ENCODE assay signal across 22 cellular contexts in the genomic region with DNA sequence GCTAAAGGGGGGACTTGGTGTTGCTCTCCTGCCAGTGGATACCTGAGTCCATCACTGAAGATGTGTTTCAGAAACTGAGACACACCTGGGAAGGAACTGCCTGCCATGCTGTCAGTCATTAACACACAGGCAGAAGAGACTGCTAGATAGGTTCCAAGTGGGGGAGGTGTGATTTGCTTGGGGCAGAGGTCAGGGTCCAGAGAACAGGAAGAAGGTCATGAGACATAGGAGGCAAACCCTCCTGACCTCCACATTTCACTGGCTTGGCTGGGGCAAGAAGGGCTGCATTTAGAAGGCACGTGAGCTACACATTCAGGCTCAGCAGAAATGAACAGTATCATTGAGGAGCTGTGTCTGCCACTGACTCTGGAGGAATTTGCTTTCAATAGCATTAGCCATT.
A peak's percentile ranks its signal among the peaks of the same experiment; 100 is the strongest.
DNase-seq lines count a peak whose midpoint lies in the region; ATAC-seq, FAIRE-seq and TF ChIP-seq lines count a peak whose summit lies in the region.
"Had no signal": no experiment of that assay in that cellular context is flagged by ENCODE, and none has a peak within 500 bp of the region (broad histone marks: within the 10 kb centered on the region; RNA-seq: fewer than 3 reads in every experiment).

No MANE protein-coding gene starts in this region.

- BruUV-seq in HepG2 (replicated peaks; lab: Mats Ljungman, UMichigan): no TSS peak

- H3K4me1 ChIP-seq in HepG2 (ENCODE audit: insufficient read depth, low read length) (peaks cover 27% of the 10 kb centered on the region), upper lobe of right lung (no peaks in the 10 kb centered on the region)

- WGBS in HepG2 (ENCODE audit: low lambda C conversion rate): 11% methylated on average over 1 of the region's 1 CpG

- intact Hi-C loops in HepG2 (cut with micrococcal nuclease; ENCODE audit: unreplicated experiment) (loop anchor here (5.0 kb wide), 1 partner anchor 155 kb away; no protein-coding TSS in a partner anchor), upper lobe of right lung (cut with DNase I) (no loop called here)

- ATAC-seq in GM18511 (IDR thresholded peaks at IDR 0.05; ENCODE audit: unreplicated experiment) (peak; percentile 70), HepG2 (no peak), upper lobe of right lung (peak; percentile 17), HG03521 (IDR thresholded peaks at IDR 0.05; ENCODE audit: unreplicated experiment) (no peak), GM18505 (IDR thresholded peaks at IDR 0.05; ENCODE audit: unreplicated experiment) (no peak)
- ATAC-seq: HCT116, Right ventricle myocardium inferior had no signal

- POLR2A ChIA-PET in HepG2 (lab: Yijun Ruan, JAX): no interaction called here

- no peak overlapping the region for H2AFZ ChIP-seq in HepG2 (ENCODE audit: low read length)

- no peaks in the 10 kb centered on the region for H3K9me3 ChIP-seq in HepG2 (ENCODE audit: low read length)
- no peaks in the 10 kb centered on the region for H3K9me3 ChIP-seq in upper lobe of right lung
- H3K9me3 ChIP-seq: MG63 had no signal

- H3K79me2 ChIP-seq in HepG2 (ENCODE audit: insufficient read depth, low read length): no peaks in the 10 kb centered on the region

- no peaks in the 10 kb centered on the region for H4K20me1 ChIP-seq in HepG2 (ENCODE audit: insufficient read depth, low read length)

- H3K27me3 ChIP-seq in HepG2 (ENCODE audit: control insufficient read depth in 1 of 2, insufficient read depth in 2 of 2, low read length in 2 of 2) (peaks cover 1 to 24% of the 10 kb centered on the region in 2 experiments; a peak in 2 of 5 replicates), upper lobe of right lung (no peaks in the 10 kb centered on the region)
- H3K27me3 ChIP-seq: MG63 had no signal

- CTCF ChIA-PET in HepG2 (lab: Yijun Ruan, JAX; ENCODE audit: low intra/inter-chr PET ratio, low total read pairs): no interaction called here

- no peaks in the 10 kb centered on the region for H3K36me3 ChIP-seq in HepG2 (replicated peaks in 1 of 2; ENCODE audit: control insufficient read depth in 1 of 2, insufficient read depth in 2 of 2, low read length in 2 of 2)
- H3K36me3 ChIP-seq in upper lobe of right lung: no peaks in the 10 kb centered on the region
- H3K36me3 ChIP-seq: MG63 had no signal

- H3K4me3 ChIP-seq in HepG2 (replicated peaks in 1 of 3; ENCODE audit: insufficient read depth in 1 of 3, low read depth in 2 of 3, low read length in 3 of 3) (no peak overlapping the region), upper lobe of right lung (no peak overlapping the region)
- H3K4me3 ChIP-seq: MG63 had no signal

- no peak for FAIRE-seq in HepG2 (lab: Jason Lieb, UNC)
- FAIRE-seq: A204.1, H1, RCC 7860 had no signal

- no peak for TF ChIP-seq RAD21 in HepG2 (CRISPR knock-in tag; IDR thresholded peaks at IDR 0.05)

- no peak for TF ChIP-seq EP300 in HepG2 (IDR thresholded peaks at IDR 0.05; ENCODE audit: low read depth in 2 of 2, low read length in 2 of 2)
- no peak for TF ChIP-seq EP300 in HepG2 (CRISPR knock-in tag; IDR thresholded peaks at IDR 0.05; ENCODE audit: borderline replicate concordance)

- in situ Hi-C loops in SK-MEL-5 (cut with HindIII; ENCODE audit: low pct_unique_long_range_greater_than_20kb, low sequenced_read_pairs): no loop called here
- in situ Hi-C loops in HepG2 (cut with HindIII; ENCODE audit: extremely low pct_ligation_motif_present, low pct_unique_long_range_greater_than_20kb): no loop called here

- TF ChIP-seq POLR2A in HepG2 (IDR thresholded peaks at IDR 0.05; ENCODE audit: insufficient read depth in 1 of 2, low read depth in 2 of 2, low read length in 2 of 2) (no peak), GM18505 (IDR thresholded peaks at IDR 0.05; ENCODE audit: borderline replicate concordance, extremely low read depth, insufficient read depth, insufficient read length) (no peak)

- no peak for TF ChIP-seq CTCF in HepG2 (CRISPR knock-in tag; IDR thresholded peaks at IDR 0.05)
- no peak for TF ChIP-seq CTCF in upper lobe of right lung (IDR thresholded peaks at IDR 0.05)

- DNase-seq in SK-MEL-5 (ENCODE audit: low read depth, low spot score): peak; percentile 28
- no peak for DNase-seq in HepG2 (ENCODE audit: low spot score)
- no peak for DNase-seq in upper lobe of right lung
- no peak for DNase-seq in NCI-H82 (lab: John Stamatoyannopoulos, UW)
- DNase-seq: EL, MG63, NCI-H1092, NCI-H1436 treated with DMSO at 0.1 percent for 48 hours, NCI-H2029, NCI-H2227 treated with DMSO at 0.1 percent for 48 hours, NCI-H510A treated with DMSO at 0.1 percent for 48 hours, NCI-H748 treated with DMSO at 0.1 percent for 48 hours, OCI-M1, T-helper 2 cell had no signal

- H3K9ac ChIP-seq in HepG2 (ENCODE audit: insufficient read depth, low read depth, low read length): no peak overlapping the region

- no peak overlapping the region for H3K4me2 ChIP-seq in HepG2 (ENCODE audit: low read depth, low read length)

- H3K27ac ChIP-seq in HepG2 (ENCODE audit: extremely low read length, insufficient read depth, low read length) (no peak overlapping the region), upper lobe of right lung (no peak overlapping the region)

TF ChIP-seq in HepG2, 621 proteins besides CTCF, POLR2A, EP300 and RAD21:
- TF ChIP-seq ZNF143 (CRISPR knock-in tag; IDR thresholded peaks at IDR 0.05) (no peak), NR2F6 (IDR thresholded peaks at IDR 0.05) (0 out of 2 replicates have a peak, but pooled peaks have one; percentile 44), NR2F6 (CRISPR knock-in tag; IDR thresholded peaks at IDR 0.05) (no peak), ZNF282 (IDR thresholded peaks at IDR 0.05; ENCODE audit: partially characterized antibody) (no peak), RFXANK (CRISPR knock-in tag; IDR thresholded peaks at IDR 0.05) (no peak), FOXK1 (CRISPR knock-in tag; IDR thresholded peaks at IDR 0.05; ENCODE audit: borderline replicate concordance, low read depth) (no peak), HNF4A (CRISPR knock-in tag; IDR thresholded peaks at IDR 0.05) (peak; percentile 65), NR2C2 (CRISPR knock-in tag; IDR thresholded peaks at IDR 0.05; ENCODE audit: borderline replicate concordance) (0 out of 2 replicates have a peak, but pooled peaks have one; percentile 20)
- TF ChIP-seq, protein P1, sequence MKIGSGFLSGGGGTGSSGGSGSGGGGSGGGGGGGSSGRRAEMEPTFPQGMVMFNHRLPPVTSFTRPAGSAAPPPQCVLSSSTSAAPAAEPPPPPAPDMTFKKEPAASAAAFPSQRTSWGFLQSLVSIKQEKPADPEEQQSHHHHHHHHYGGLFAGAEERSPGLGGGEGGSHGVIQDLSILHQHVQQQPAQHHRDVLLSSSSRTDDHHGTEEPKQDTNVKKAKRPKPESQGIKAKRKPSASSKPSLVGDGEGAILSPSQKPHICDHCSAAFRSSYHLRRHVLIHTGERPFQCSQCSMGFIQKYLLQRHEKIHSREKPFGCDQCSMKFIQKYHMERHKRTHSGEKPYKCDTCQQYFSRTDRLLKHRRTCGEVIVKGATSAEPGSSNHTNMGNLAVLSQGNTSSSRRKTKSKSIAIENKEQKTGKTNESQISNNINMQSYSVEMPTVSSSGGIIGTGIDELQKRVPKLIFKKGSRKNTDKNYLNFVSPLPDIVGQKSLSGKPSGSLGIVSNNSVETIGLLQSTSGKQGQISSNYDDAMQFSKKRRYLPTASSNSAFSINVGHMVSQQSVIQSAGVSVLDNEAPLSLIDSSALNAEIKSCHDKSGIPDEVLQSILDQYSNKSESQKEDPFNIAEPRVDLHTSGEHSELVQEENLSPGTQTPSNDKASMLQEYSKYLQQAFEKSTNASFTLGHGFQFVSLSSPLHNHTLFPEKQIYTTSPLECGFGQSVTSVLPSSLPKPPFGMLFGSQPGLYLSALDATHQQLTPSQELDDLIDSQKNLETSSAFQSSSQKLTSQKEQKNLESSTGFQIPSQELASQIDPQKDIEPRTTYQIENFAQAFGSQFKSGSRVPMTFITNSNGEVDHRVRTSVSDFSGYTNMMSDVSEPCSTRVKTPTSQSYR (CRISPR knock-in tag; IDR thresholded peaks at IDR 0.05; ENCODE audit: borderline replicate concordance): peak; percentile 32; the same call in 1 of the 2 replicates

Comparison
In these comparisons a context has a peak if more than half of its experiments do, and no peak if none do; other contexts are left out.
1. ATAC-seq: peak in GM18511 (single experiment) and upper lobe of right lung (single experiment); none in HepG2 (single experiment), HG03521 (single experiment) and GM18505 (single experiment).